Comparison of ENCODE assay signal across 1 cellular context in the genomic region with DNA sequence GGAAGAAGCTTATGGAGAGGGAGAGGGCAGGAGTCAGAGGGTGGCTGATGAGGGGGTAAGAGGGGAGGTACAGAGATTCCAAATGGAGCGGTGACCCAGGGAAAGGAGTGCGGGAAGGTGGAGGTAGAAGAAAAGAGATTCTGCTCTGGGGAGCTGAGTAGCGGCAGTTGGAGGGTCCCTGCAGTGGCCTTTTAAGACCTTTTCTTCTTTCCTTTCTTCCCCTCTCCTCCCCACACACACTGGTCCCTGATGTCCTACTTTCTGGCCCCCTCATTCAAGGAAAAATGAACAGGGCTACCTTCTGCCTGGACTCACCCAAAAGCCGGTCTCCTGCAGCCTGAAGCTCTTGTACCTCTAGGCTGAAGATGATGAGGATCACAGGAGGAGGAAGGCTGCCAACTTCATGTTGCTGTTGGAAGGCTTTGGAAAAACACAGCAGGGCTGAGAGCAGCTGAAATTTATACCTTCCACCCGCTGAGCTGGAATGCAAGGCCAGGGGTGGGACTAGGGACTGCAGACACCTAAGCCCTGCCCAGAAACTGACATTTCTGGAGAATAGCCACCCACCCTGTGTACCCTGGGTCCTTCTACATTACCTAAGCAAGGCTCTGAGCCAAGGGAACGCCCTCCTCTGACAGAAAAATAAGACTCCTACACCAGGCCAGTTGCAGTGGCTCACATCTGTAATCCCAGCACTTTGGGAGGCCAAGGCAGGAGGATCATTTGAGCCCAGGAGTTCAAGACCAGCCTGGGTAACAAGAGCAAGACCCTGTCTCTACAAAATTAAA.
TF ChIP-seq lines count a peak whose summit lies in the region.

No MANE protein-coding gene starts in this region.

TF ChIP-seq in K562, 482 proteins besides CTCF, POLR2A, EP300 and RAD21 (continued from another document):
- TF ChIP-seq SPI1 (IDR thresholded peaks at IDR 0.05; ENCODE audit: borderline replicate concordance, low read depth, low read length) (no peak), ZNF644 (tag; IDR thresholded peaks at IDR 0.05; ENCODE audit: low read depth) (no peak), GTF2F1 (IDR thresholded peaks at IDR 0.05; ENCODE audit: low read depth, low read length) (no peak), NFE2 (IDR thresholded peaks at IDR 0.05; ENCODE audit: low read depth) (no peak), EWSR1 (IDR thresholded peaks at IDR 0.05; ENCODE audit: borderline replicate concordance, low read depth, partially characterized antibody) (peak; percentile 64), ILK (tag; IDR thresholded peaks at IDR 0.05; ENCODE audit: borderline replicate concordance, low read depth) (no peak)
- TF ChIP-seq, protein P1, sequence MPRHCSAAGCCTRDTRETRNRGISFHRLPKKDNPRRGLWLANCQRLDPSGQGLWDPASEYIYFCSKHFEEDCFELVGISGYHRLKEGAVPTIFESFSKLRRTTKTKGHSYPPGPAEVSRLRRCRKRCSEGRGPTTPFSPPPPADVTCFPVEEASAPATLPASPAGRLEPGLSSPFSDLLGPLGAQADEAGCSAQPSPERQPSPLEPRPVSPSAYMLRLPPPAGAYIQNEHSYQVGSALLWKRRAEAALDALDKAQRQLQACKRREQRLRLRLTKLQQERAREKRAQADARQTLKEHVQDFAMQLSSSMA (CRISPR knock-in tag; IDR thresholded peaks at IDR 0.05): no peak
- TF ChIP-seq, protein P2, sequence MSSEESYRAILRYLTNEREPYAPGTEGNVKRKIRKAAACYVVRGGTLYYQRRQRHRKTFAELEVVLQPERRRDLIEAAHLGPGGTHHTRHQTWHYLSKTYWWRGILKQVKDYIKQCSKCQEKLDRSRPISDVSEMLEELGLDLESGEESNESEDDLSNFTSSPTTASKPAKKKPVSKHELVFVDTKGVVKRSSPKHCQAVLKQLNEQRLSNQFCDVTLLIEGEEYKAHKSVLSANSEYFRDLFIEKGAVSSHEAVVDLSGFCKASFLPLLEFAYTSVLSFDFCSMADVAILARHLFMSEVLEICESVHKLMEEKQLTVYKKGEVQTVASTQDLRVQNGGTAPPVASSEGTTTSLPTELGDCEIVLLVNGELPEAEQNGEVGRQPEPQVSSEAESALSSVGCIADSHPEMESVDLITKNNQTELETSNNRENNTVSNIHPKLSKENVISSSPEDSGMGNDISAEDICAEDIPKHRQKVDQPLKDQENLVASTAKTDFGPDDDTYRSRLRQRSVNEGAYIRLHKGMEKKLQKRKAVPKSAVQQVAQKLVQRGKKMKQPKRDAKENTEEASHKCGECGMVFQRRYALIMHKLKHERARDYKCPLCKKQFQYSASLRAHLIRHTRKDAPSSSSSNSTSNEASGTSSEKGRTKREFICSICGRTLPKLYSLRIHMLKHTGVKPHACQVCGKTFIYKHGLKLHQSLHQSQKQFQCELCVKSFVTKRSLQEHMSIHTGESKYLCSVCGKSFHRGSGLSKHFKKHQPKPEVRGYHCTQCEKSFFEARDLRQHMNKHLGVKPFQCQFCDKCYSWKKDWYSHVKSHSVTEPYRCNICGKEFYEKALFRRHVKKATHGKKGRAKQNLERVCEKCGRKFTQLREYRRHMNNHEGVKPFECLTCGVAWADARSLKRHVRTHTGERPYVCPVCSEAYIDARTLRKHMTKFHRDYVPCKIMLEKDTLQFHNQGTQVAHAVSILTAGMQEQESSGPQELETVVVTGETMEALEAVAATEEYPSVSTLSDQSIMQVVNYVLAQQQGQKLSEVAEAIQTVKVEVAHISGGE (CRISPR knock-in tag; IDR thresholded peaks at IDR 0.05): peak in 1 of 3 experiments; percentile 78; a peak in 2 of 6 replicates
TF ChIP-seq in K562: peak in this region for 2.
